In genomic region chr17:68290268-68290954, GRCh38 we compare ENCODE assay signal across 8 cellular contexts. TPM values are rescaled to one million over a fixed set of nuclear protein-coding genes. Genes with fewer than 3 reads are reported as not detected.
DNase-seq lines count a peak whose midpoint lies in the region; ATAC-seq and TF ChIP-seq lines count a peak whose summit lies in the region.

No MANE protein-coding gene starts in this region.

- ATAC-seq in left lobe of liver (peak; percentile 22), HG02885 (IDR thresholded peaks at IDR 0.05; ENCODE audit: poor library complexity, unreplicated experiment) (no peak), HG03520 (IDR thresholded peaks at IDR 0.05; ENCODE audit: unreplicated experiment) (no peak)

- H3K36me3 ChIP-seq in brain microvascular endothelial cell (replicated peaks): no peaks in the 10 kb centered on the region

- H3K4me3 ChIP-seq in brain microvascular endothelial cell (ENCODE audit: low read depth, low read length): peak overlapping the region; percentile 56

- DNase-seq in NK-92 treated with Interleukin-12 subunit alpha and Interleukin-12 subunit beta, amount 100 ng/mL, for 24 hours (lab: John Stamatoyannopoulos, UW): peak; percentile 72
- DNase-seq in NK-92 (lab: John Stamatoyannopoulos, UW; ENCODE audit: unreplicated experiment) (no peak), T-helper 2 cell (peak; percentile 38 to 89 (median 65)), brain microvascular endothelial cell (no peak), left lobe of liver (ENCODE audit: low spot score) (no peak)
- peak in 2 of 3 donors; percentile 22 to 26 for DNase-seq in stimulated activated CD4-positive, alpha-beta T cell treated with anti-CD3 and anti-CD28 coated beads, TNF-alpha, amount 100 ng/mL, for 1 hour (ENCODE audit: low read depth in 3 of 3, low spot score in 1 of 3)

- no peak overlapping the region for H3K27ac ChIP-seq in brain microvascular endothelial cell

- in situ Hi-C loops in brain microvascular endothelial cell (cut with HindIII; ENCODE audit: low pct_ligation_motif_present, low sequenced_read_pairs): no loop called here

- TF ChIP-seq CTCF in brain microvascular endothelial cell (IDR thresholded peaks at IDR 0.05; ENCODE audit: low read depth, low read length, missing control alignments): no peak

- no peaks in the 10 kb centered on the region for H3K27me3 ChIP-seq in brain microvascular endothelial cell (replicated peaks)

RNA-seq across cellular contexts. Expression of gene SLC16A6, which starts 0.5 kb away (rescaled TPM):
- total RNA-seq in left lobe of liver: 0.40 TPM

RNA-seq across cellular contexts. Expression of gene ARSG, which starts 0.9 kb away (rescaled TPM):
- 3.4 TPM for total RNA-seq in left lobe of liver

RNA-seq across cellular contexts. Expression of gene AMZ2, which starts 42.6 kb away (rescaled TPM):
- total RNA-seq in left lobe of liver: 21.1 TPM

Comparison
In these comparisons a context has a peak if more than half of its experiments do, and no peak if none do; other contexts are left out.
1. DNase-seq: peak in NK-92 treated with Interleukin-12 subunit alpha and Interleukin-12 subunit beta, amount 100 ng/mL, for 24 hours (single experiment), T-helper 2 cell (5 of 5) and stimulated activated CD4-positive, alpha-beta T cell treated with anti-CD3 and anti-CD28 coated beads, TNF-alpha, amount 100 ng/mL, for 1 hour (2 of 3); none in NK-92 (single experiment), brain microvascular endothelial cell (single experiment) and left lobe of liver (single experiment).